Comparison of ENCODE assay signal across 17 cellular contexts in genomic region chr10:68625316-68625921, GRCh38.
DNase-seq lines count a peak whose midpoint lies in the region; ATAC-seq and TF ChIP-seq lines count a peak whose summit lies in the region.
"Had no signal": no experiment of that assay in that cellular context is flagged by ENCODE, and none has a peak within 500 bp of the region (broad histone marks: within the 10 kb centered on the region; RNA-seq: fewer than 3 reads in every experiment).

No MANE protein-coding gene starts in this region.

- no peak overlapping the region for H2AFZ ChIP-seq in MM.1S (ENCODE audit: low read length)

- no peaks in the 10 kb centered on the region for H3K36me3 Mint-ChIP-seq in CD8-positive, alpha-beta memory T cell
- H3K36me3 Mint-ChIP-seq in effector memory CD8-positive, alpha-beta T cell (ENCODE audit: insufficient read depth): peaks cover 6% of the 10 kb centered on the region
- H3K36me3 Mint-ChIP-seq in glutamatergic neuron (ENCODE audit: unreplicated experiment): no peaks in the 10 kb centered on the region

- no peaks in the 10 kb centered on the region for H3K9me2 ChIP-seq in MM.1S (replicated peaks; ENCODE audit: insufficient read depth, low read length)

- H3K9me3 ChIP-seq in A673 (ENCODE audit: low read depth, low read length, poor library complexity, severe bottlenecking): no peaks in the 10 kb centered on the region
- no peaks in the 10 kb centered on the region for H3K9me3 ChIP-seq in CD8-positive, alpha-beta memory T cell (ENCODE audit: low read length)
- no peaks in the 10 kb centered on the region for H3K9me3 ChIP-seq in MM.1S (replicated peaks; ENCODE audit: insufficient read depth, low read length)
- H3K9me3 ChIP-seq: ascending aorta, suprapubic skin had no signal

- H3K4me3 ChIP-seq in A673 (ENCODE audit: low read depth, low read length, poor library complexity, severe bottlenecking) (no peak overlapping the region), MM.1S (ENCODE audit: low read length) (peak overlapping the region; percentile 32), mesendoderm (ENCODE audit: low read length) (no peak overlapping the region)
- H3K4me3 ChIP-seq in CD8-positive, alpha-beta memory T cell (ENCODE audit: low read length): no peak overlapping the region
- H3K4me3 ChIP-seq: ascending aorta, suprapubic skin had no signal

- H3K79me2 ChIP-seq in MM.1S (ENCODE audit: low read length) (peaks cover 49% of the 10 kb centered on the region), mesendoderm (ENCODE audit: control insufficient read depth, insufficient read depth, low read length) (peaks cover 4% of the 10 kb centered on the region)

- peaks cover 6% of the 10 kb centered on the region for H3K79me1 ChIP-seq in mesendoderm (ENCODE audit: low read length)

- H3K4me3 Mint-ChIP-seq in CD8-positive, alpha-beta memory T cell: peak overlapping the region in 6 of 7 donors; percentile 42 to 74 (median 60)
- H3K4me3 Mint-ChIP-seq in effector memory CD8-positive, alpha-beta T cell: peak overlapping the region; percentile 1 to 48
- H3K4me3 Mint-ChIP-seq in glutamatergic neuron (ENCODE audit: unreplicated experiment): no peak overlapping the region

- no peak overlapping the region for H4K8ac ChIP-seq in mesendoderm (ENCODE audit: low read depth, low read length)

- intact Hi-C loops in A673 (cut with micrococcal nuclease; ENCODE audit: unreplicated experiment): no loop called here

- H3K56ac ChIP-seq in mesendoderm (ENCODE audit: low read length): no peak overlapping the region

- no peak overlapping the region for H3K23ac ChIP-seq in mesendoderm (ENCODE audit: low read length)

- H2BK15ac ChIP-seq in mesendoderm (replicated peaks; ENCODE audit: low read depth): no peak overlapping the region

- no peaks in the 10 kb centered on the region for H3K27me3 Mint-ChIP-seq in CD8-positive, alpha-beta memory T cell
- no peaks in the 10 kb centered on the region for H3K27me3 Mint-ChIP-seq in effector memory CD8-positive, alpha-beta T cell
- no peaks in the 10 kb centered on the region for H3K27me3 Mint-ChIP-seq in glutamatergic neuron (ENCODE audit: unreplicated experiment)

- H3K27ac Mint-ChIP-seq in CD8-positive, alpha-beta memory T cell: peak overlapping the region in 7 of 8 donors; percentile 15 to 79 (median 66)
- H3K27ac Mint-ChIP-seq in effector memory CD8-positive, alpha-beta T cell: peak overlapping the region; percentile 61 to 71
- H3K27ac Mint-ChIP-seq in glutamatergic neuron (ENCODE audit: unreplicated experiment): no peak overlapping the region

- H4K5ac ChIP-seq in mesendoderm (ENCODE audit: low read length): no peak overlapping the region

- H2BK120ac ChIP-seq in mesendoderm (ENCODE audit: low read depth, low read length): no peak overlapping the region

- no peak for TF ChIP-seq CTCF in A673 (conservative IDR thresholded peaks at IDR 0.05; ENCODE audit: low read depth, low read length)
- TF ChIP-seq CTCF in MM.1S (IDR thresholded peaks at IDR 0.05; ENCODE audit: low read length): no peak
- no peak for TF ChIP-seq CTCF in glutamatergic neuron (IDR thresholded peaks at IDR 0.05; ENCODE audit: partially characterized antibody, unreplicated experiment)

- WGBS in mesendoderm (ENCODE audit: extremely low coverage, insufficient coverage, low lambda C conversion rate): no CpG with 5 or more reads among the region's 4 CpGs

- H3K9ac ChIP-seq in MM.1S (ENCODE audit: low read length) (peak overlapping the region; percentile 58), mesendoderm (ENCODE audit: low read length) (no peak overlapping the region)

- H2BK5ac ChIP-seq in mesendoderm (ENCODE audit: low read length): no peak overlapping the region

- no peak overlapping the region for H2AK5ac ChIP-seq in mesendoderm (ENCODE audit: low read length)

- POLR2A ChIA-PET in A673 (lab: Charles Lee; ENCODE audit: low non-redundant PET): no interaction called here
- POLR2A ChIA-PET in CD8-positive, alpha-beta memory T cell (lab: Charles Lee): no interaction called here

- H3K36me3 ChIP-seq in A673 (ENCODE audit: insufficient read depth, low read length, poor library complexity, severe bottlenecking): no peaks in the 10 kb centered on the region
- H3K36me3 ChIP-seq in CD8-positive, alpha-beta memory T cell (ENCODE audit: insufficient read depth, low read length): no peaks in the 10 kb centered on the region
- H3K36me3 ChIP-seq in MM.1S (replicated peaks; ENCODE audit: insufficient read depth, low read length): no peaks in the 10 kb centered on the region; the same call in 1 of the 2 replicates
- peaks cover 1% of the 10 kb centered on the region for H3K36me3 ChIP-seq in mesendoderm (ENCODE audit: control insufficient read depth, insufficient read depth, low read length)
- H3K36me3 ChIP-seq: ascending aorta, suprapubic skin had no signal

- H3K27me3 ChIP-seq in A673 (replicated peaks; ENCODE audit: insufficient read depth, low read depth, low read length, poor library complexity) (no peaks in the 10 kb centered on the region), MM.1S (replicated peaks; ENCODE audit: insufficient read depth, low read length) (no peaks in the 10 kb centered on the region), mesendoderm (ENCODE audit: insufficient read depth, low read length, poor library complexity) (no peaks in the 10 kb centered on the region)
- H3K27me3 ChIP-seq in CD8-positive, alpha-beta memory T cell (ENCODE audit: insufficient read depth, low read length, poor library complexity, severe bottlenecking): no peaks in the 10 kb centered on the region
- H3K27me3 ChIP-seq: ascending aorta, foreskin keratinocyte, suprapubic skin had no signal

- peak overlapping the region; percentile 86 for H3K4me2 ChIP-seq in MM.1S (ENCODE audit: low read depth, low read length)
- no peak overlapping the region for H3K4me2 ChIP-seq in mesendoderm (ENCODE audit: low read length)

- no peaks in the 10 kb centered on the region for H3K9me3 Mint-ChIP-seq in CD8-positive, alpha-beta memory T cell
- H3K9me3 Mint-ChIP-seq in effector memory CD8-positive, alpha-beta T cell: no peaks in the 10 kb centered on the region
- H3K9me3 Mint-ChIP-seq in glutamatergic neuron (ENCODE audit: unreplicated experiment): no peaks in the 10 kb centered on the region

- H3F3A ChIP-seq in MM.1S (ENCODE audit: insufficient read depth, low read length): peaks cover 42% of the 10 kb centered on the region

- H3K4me1 ChIP-seq in A673 (ENCODE audit: insufficient read depth, low read length, poor library complexity, severe bottlenecking): peaks cover 52% of the 10 kb centered on the region
- H3K4me1 ChIP-seq in CD8-positive, alpha-beta memory T cell (ENCODE audit: insufficient read depth, low read length): peaks cover 23% of the 10 kb centered on the region
- H3K4me1 ChIP-seq in MM.1S (ENCODE audit: low read length): peaks cover 19% of the 10 kb centered on the region
- no peaks in the 10 kb centered on the region for H3K4me1 ChIP-seq in mesendoderm (ENCODE audit: control insufficient read depth, low read depth, low read length)
- H3K4me1 ChIP-seq: ascending aorta, foreskin keratinocyte, suprapubic skin had no signal

- DNase-seq in A673 (ENCODE audit: low spot score) (no peak), MM.1S (peak; percentile 91), glutamatergic neuron (no peak), mesendoderm (no peak), GDM1 (lab: John Stamatoyannopoulos, UW) (no peak)
- DNase-seq in CD8-positive, alpha-beta memory T cell: no peak
- DNase-seq in effector memory CD8-positive, alpha-beta T cell: no peak
- DNase-seq: foreskin keratinocyte; H7; Karpas-422; NCI-H1436; NK-92 treated with Interleukin-12 subunit alpha and Interleukin-12 subunit beta, amount 100 ng/mL, for 24 hours; stimulated activated CD4-positive, alpha-beta T cell treated with anti-CD3 and anti-CD28 coated beads, Interleukin-4, amount 100 ng/mL, for 24 hours; SW 1271 had no signal

- ATAC-seq in effector memory CD8-positive, alpha-beta T cell (replicated peaks): no peak
- no peak for ATAC-seq in GM18520 (IDR thresholded peaks at IDR 0.05; ENCODE audit: unreplicated experiment)
- ATAC-seq: foreskin keratinocyte had no signal

- H3K27ac ChIP-seq in A673 (ENCODE audit: low read depth, low read length, poor library complexity, severe bottlenecking): peak overlapping the region; percentile 29
- no peak overlapping the region for H3K27ac ChIP-seq in CD8-positive, alpha-beta memory T cell (ENCODE audit: low read depth, low read length)
- H3K27ac ChIP-seq in MM.1S (ENCODE audit: low read length): peak overlapping the region; percentile 89
- H3K27ac ChIP-seq in mesendoderm (ENCODE audit: low read depth, low read length): no peak overlapping the region
- H3K27ac ChIP-seq: ascending aorta, foreskin keratinocyte, suprapubic skin had no signal

- H4K20me1 ChIP-seq in MM.1S (ENCODE audit: insufficient read depth, low read length): no peaks in the 10 kb centered on the region

- CTCF ChIA-PET in A673 (lab: Charles Lee): no interaction called here
- CTCF ChIA-PET in CD8-positive, alpha-beta memory T cell (lab: Charles Lee): no interaction called here

- BruUV-seq in A673 (replicated peaks; lab: Mats Ljungman, UMichigan): no TSS peak

- H3K18ac ChIP-seq in mesendoderm (ENCODE audit: low read length): no peak overlapping the region

- H3K4me1 Mint-ChIP-seq in CD8-positive, alpha-beta memory T cell: peaks cover 34 to 45% (median 37%) of the 10 kb centered on the region in 3 donors
- H3K4me1 Mint-ChIP-seq in effector memory CD8-positive, alpha-beta T cell (ENCODE audit: low read depth in 2 of 2): peaks cover 23 to 24% of the 10 kb centered on the region in 2 donors
- no peaks in the 10 kb centered on the region for H3K4me1 Mint-ChIP-seq in glutamatergic neuron (ENCODE audit: low read depth, unreplicated experiment)

- H3K4ac ChIP-seq in mesendoderm (ENCODE audit: low read depth, low read length): no peak overlapping the region

Comparison
In these comparisons a context has a peak if more than half of its experiments do, and no peak if none do; other contexts are left out.
1. H3K27ac ChIP-seq: peak in A673 (single experiment) and MM.1S (single experiment); none in CD8-positive, alpha-beta memory T cell (single experiment) and mesendoderm (single experiment).